8 cellular contexts compared by ENCODE assay signal in the genomic region with DNA sequence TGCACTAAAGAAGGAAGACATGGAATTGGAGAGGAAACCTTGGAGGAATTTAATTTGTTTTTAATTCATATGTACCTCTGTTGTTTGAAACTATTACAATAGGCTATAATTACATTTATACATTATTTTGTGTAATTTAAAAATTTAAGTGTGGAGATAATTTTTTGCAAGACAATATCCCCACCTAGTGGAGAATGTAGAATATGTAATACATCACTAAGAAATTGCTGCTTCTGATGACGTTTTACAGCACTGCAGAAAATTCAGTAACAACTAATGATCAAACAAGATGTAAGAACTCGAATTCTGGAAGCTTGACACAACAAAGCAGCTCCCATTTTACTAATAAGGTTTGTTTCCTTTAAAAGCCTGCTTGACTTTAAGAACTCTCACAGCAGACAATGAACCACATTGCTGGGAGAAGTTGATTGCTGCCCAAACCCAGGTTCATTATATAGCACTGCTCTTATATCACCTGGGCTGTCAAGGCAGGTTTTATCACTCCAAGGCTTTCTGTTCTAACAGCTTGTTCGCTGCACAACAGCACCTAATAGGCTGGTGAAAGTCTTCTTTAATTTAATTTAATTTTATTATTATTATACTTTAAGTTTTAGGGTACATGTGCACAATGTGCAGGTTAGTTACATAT. TPM values are rescaled to one million over a fixed set of nuclear protein-coding genes. Genes with fewer than 3 reads are reported as not detected.
A peak's percentile ranks its signal among the peaks of the same experiment; 100 is the strongest.
DNase-seq lines count a peak whose midpoint lies in the region; ATAC-seq and TF ChIP-seq lines count a peak whose summit lies in the region.

No MANE protein-coding gene starts in this region.

- no peak overlapping the region for H3K4me3 ChIP-seq in OCI-LY7 (ENCODE audit: low read depth, low read length, poor library complexity, severe bottlenecking)
- no peak overlapping the region for H3K4me3 ChIP-seq in endodermal cell (ENCODE audit: low read length)

- H3K4me1 Mint-ChIP-seq in endodermal cell: no peaks in the 10 kb centered on the region
- H3K4me1 Mint-ChIP-seq in naive thymus-derived CD8-positive, alpha-beta T cell: peaks cover 2 to 18% (median 9%) of the 10 kb centered on the region in 4 donors

- H3K79me2 ChIP-seq in OCI-LY7 (ENCODE audit: insufficient read depth, low read depth, low read length): no peaks in the 10 kb centered on the region

- H4K20me1 ChIP-seq in OCI-LY7 (ENCODE audit: insufficient read depth, low read length): no peaks in the 10 kb centered on the region

- H3K27me3 ChIP-seq in endodermal cell (ENCODE audit: control insufficient read depth, insufficient read depth, low read length, poor library complexity, severe bottlenecking): no peaks in the 10 kb centered on the region

- no peak overlapping the region for H3K27ac Mint-ChIP-seq in endodermal cell
- no peak overlapping the region for H3K27ac Mint-ChIP-seq in naive thymus-derived CD8-positive, alpha-beta T cell

- H2AFZ ChIP-seq in OCI-LY7 (ENCODE audit: low read length): no peak overlapping the region

- H3K9me2 ChIP-seq in OCI-LY7 (ENCODE audit: insufficient read depth, low read length): no peaks in the 10 kb centered on the region

- CTCF ChIA-PET in OCI-LY7 (lab: Charles Lee; ENCODE audit: unreplicated experiment): no interaction called here

- peaks cover 6% of the 10 kb centered on the region for H3K36me3 Mint-ChIP-seq in endodermal cell (ENCODE audit: low read depth)
- H3K36me3 Mint-ChIP-seq in naive thymus-derived CD8-positive, alpha-beta T cell: peaks cover 0 to 35% (median 11%) of the 10 kb centered on the region in 3 donors

- POLR2A ChIA-PET in OCI-LY7 (lab: Charles Lee): no interaction called here
- POLR2A ChIA-PET in naive thymus-derived CD8-positive, alpha-beta T cell (lab: Charles Lee): interaction anchor here (0.6 kb wide), 2 partner anchors 19 to 1264 kb away, joined by 3 read pairs; no protein-coding TSS in a partner anchor

- no peak overlapping the region for H3K4me2 ChIP-seq in OCI-LY7 (ENCODE audit: low read length)

- BruUV-seq in OCI-LY7 (replicated peaks; lab: Mats Ljungman, UMichigan): no TSS peak

- H3K36me3 ChIP-seq in OCI-LY7 (ENCODE audit: insufficient read depth, low read length) (peaks cover 22% of the 10 kb centered on the region), endodermal cell (ENCODE audit: control insufficient read depth, insufficient read depth, low read length) (peaks cover 4% of the 10 kb centered on the region)

- H3K27ac ChIP-seq in OCI-LY7 (ENCODE audit: low read depth, low read length, poor library complexity, severe bottlenecking): no peak overlapping the region
- no peak overlapping the region for H3K27ac ChIP-seq in endodermal cell (ENCODE audit: low read depth, low read length)

- no peak overlapping the region for H3K9ac ChIP-seq in endodermal cell (ENCODE audit: extremely low read depth, low read length, poor library complexity, severe bottlenecking)

- DNase-seq in AG20443 (ENCODE audit: low spot score) (peak; percentile 56), GM20000 (ENCODE audit: low spot score) (peak; percentile 51), OCI-LY7 (ENCODE audit: low spot score) (peak; percentile 62), endodermal cell (no peak), posterior vena cava (ENCODE audit: low spot score) (no peak), NCI-H1048 (lab: John Stamatoyannopoulos, UW) (no peak)
- peak in 4 of 10 donors; percentile 2 to 66 (median 59) for DNase-seq in naive thymus-derived CD8-positive, alpha-beta T cell
- DNase-seq in stimulated activated CD4-positive, alpha-beta T cell treated with anti-CD3 and anti-CD28 coated beads, Interleukin-15, amount 100 ng/mL, for 24 hours: no peak

- TF ChIP-seq CTCF in GM20000 (IDR thresholded peaks at IDR 0.05; ENCODE audit: extremely low read depth, missing control alignments): peak; percentile 9
- TF ChIP-seq CTCF in OCI-LY7 (conservative IDR thresholded peaks at IDR 0.05; ENCODE audit: low read length): peak; percentile 90
- TF ChIP-seq CTCF in endodermal cell (conservative IDR thresholded peaks at IDR 0.05): peak; percentile 77

- peak; percentile 70 to 85 for ATAC-seq in naive thymus-derived CD8-positive, alpha-beta T cell

- peaks cover 9% of the 10 kb centered on the region for H3K9me3 Mint-ChIP-seq in endodermal cell
- H3K9me3 Mint-ChIP-seq in naive thymus-derived CD8-positive, alpha-beta T cell: no peaks in the 10 kb centered on the region

- no peaks in the 10 kb centered on the region for H3K27me3 Mint-ChIP-seq in endodermal cell (ENCODE audit: insufficient read depth)
- H3K27me3 Mint-ChIP-seq in naive thymus-derived CD8-positive, alpha-beta T cell: no peaks in the 10 kb centered on the region

- H3K4me1 ChIP-seq in OCI-LY7 (ENCODE audit: insufficient read depth, low read length, poor library complexity, severe bottlenecking) (no peaks in the 10 kb centered on the region), endodermal cell (ENCODE audit: control insufficient read depth, insufficient read depth, low read length) (no peaks in the 10 kb centered on the region)

- H3K4me3 Mint-ChIP-seq in endodermal cell: no peak overlapping the region
- H3K4me3 Mint-ChIP-seq in naive thymus-derived CD8-positive, alpha-beta T cell: no peak overlapping the region

- no peaks in the 10 kb centered on the region for H3K9me3 ChIP-seq in OCI-LY7 (ENCODE audit: low read length)
- no peaks in the 10 kb centered on the region for H3K9me3 ChIP-seq in endodermal cell (ENCODE audit: control insufficient read depth, low read length)

- 61 to 66% methylated on average over 2 of the region's 3 CpGs for WGBS in endodermal cell (ENCODE audit: insufficient coverage in 1 of 2, insufficient read length in 1 of 2), 2 experiments

- intact Hi-C loops in OCI-LY7 (cut with micrococcal nuclease; ENCODE audit: unreplicated experiment): loop anchor here (2.0 to 5.0 kb wide), 3 partner anchors 50 to 595 kb away; no protein-coding TSS in a partner anchor
- intact Hi-C loops in posterior vena cava (cut with DNase I): loop anchor here in 1 of 2 donors (5.0 kb wide), 1 partner anchor 595 kb away; no protein-coding TSS in a partner anchor

RNA-seq across cellular contexts. Expression of gene THADA, which starts 53.4 kb away (rescaled TPM):
- 31.2 and 32.0 TPM in 2 replicates for total RNA-seq in OCI-LY7 (2014; rRNA removed; shearing (Covaris generic))
- total RNA-seq in OCI-LY7 (2022) (30.1 and 32.3 TPM in 2 replicates), endodermal cell (10 to 100 TPM; 32.8 to 35.0 TPM), posterior vena cava (10 to 100 TPM; 29.9 to 30.7 TPM)
- polyA plus RNA-seq in endodermal cell (2013, experiment 1 of 2): 17.8 TPM
- 15.6 TPM for polyA plus RNA-seq in endodermal cell (2013, experiment 2 of 2)
- 10 to 100 TPM; 36.4 to 40.3 TPM for total RNA-seq in naive thymus-derived CD8-positive, alpha-beta T cell
- polyA plus RNA-seq in naive thymus-derived CD8-positive, alpha-beta T cell: 10 to 100 TPM in 1 of 3 donors, 1 to 10 TPM in 2; 9.2 to 15.5 (median 9.8) TPM

Comparison
In these comparisons a context has a peak if more than half of its experiments do, and no peak if none do; other contexts are left out.
1. DNase-seq: peak in AG20443 (single experiment), GM20000 (single experiment) and OCI-LY7 (single experiment); none in endodermal cell (single experiment), stimulated activated CD4-positive, alpha-beta T cell treated with anti-CD3 and anti-CD28 coated beads, Interleukin-15, amount 100 ng/mL, for 24 hours (single experiment), posterior vena cava (single experiment) and NCI-H1048 (single experiment).
2. CTCF ChIP-seq: peak in every context shown above with its lines; median percentile 90 in OCI-LY7; 77 in endodermal cell; 9 in GM20000.